In genomic region chr2:134919360-134920210, GRCh38 we compare ENCODE assay signal across 8 cellular contexts.
DNase-seq lines count a peak whose midpoint lies in the region; ATAC-seq and TF ChIP-seq lines count a peak whose summit lies in the region.

No MANE protein-coding gene starts in this region.

- peaks cover 59% of the 10 kb centered on the region for H3K79me2 ChIP-seq in DND-41 (ENCODE audit: insufficient read depth, low read length)

- H3K4me3 ChIP-seq in DND-41 (ENCODE audit: low read depth in 1 of 2, low read length in 2 of 2), result peak overlapping the region; percentile 74 to 87

- H3K9me3 ChIP-seq in DND-41 (ENCODE audit: insufficient read depth, low read length, severe bottlenecking), result no peaks in the 10 kb centered on the region

- DNase-seq in DND-41 (peak; percentile 54), brain pericyte (ENCODE audit: low read depth, low spot score) (peak; percentile 5), kidney glomerular epithelial cell (lab: John Stamatoyannopoulos, UW) (peak; percentile 37)
- peak; percentile 27 for DNase-seq in stimulated activated CD4-positive, alpha-beta T cell treated with anti-CD3 and anti-CD28 coated beads, Interleukin-2, amount 100 ng/mL, for 4 hours (ENCODE audit: low read depth)

- no peak for TF ChIP-seq CTCF in DND-41 (IDR thresholded peaks at IDR 0.05; ENCODE audit: borderline replicate concordance, extremely low read depth, low read length, poor library complexity, severe bottlenecking)

- peak overlapping the region; percentile 95 for H3K27ac ChIP-seq in DND-41 (ENCODE audit: low read length)

- H3K9ac ChIP-seq in DND-41 (ENCODE audit: low read depth, low read length), result peak overlapping the region; percentile 94

- ATAC-seq in DND-41 (ENCODE audit: insufficient read depth, low read depth), result no peak
- peak; percentile 2 for ATAC-seq in HG03196 (IDR thresholded peaks at IDR 0.05; ENCODE audit: unreplicated experiment)
- peak; percentile 12 for ATAC-seq in SK-N-SH treated with all-trans-retinoic acid at 6 μM for 48 hours
- no peak for ATAC-seq in HG03460 (IDR thresholded peaks at IDR 0.05; ENCODE audit: unreplicated experiment)
- ATAC-seq in GM18873 (IDR thresholded peaks at IDR 0.05; ENCODE audit: low FRiP score, unreplicated experiment), result no peak

- H3K4me2 ChIP-seq in DND-41 (ENCODE audit: insufficient read depth, low read length), result peak overlapping the region; percentile 75

- H3K4me1 ChIP-seq in DND-41 (ENCODE audit: insufficient read depth, low read length), result peaks cover 52% of the 10 kb centered on the region

- peaks cover 28% of the 10 kb centered on the region for H3K36me3 ChIP-seq in DND-41 (ENCODE audit: insufficient read depth, low read length)

- no peaks in the 10 kb centered on the region for H3K27me3 ChIP-seq in DND-41 (ENCODE audit: insufficient read depth, low read length, poor library complexity)

- H2AFZ ChIP-seq in DND-41 (ENCODE audit: low read depth, low read length), result peak overlapping the region; percentile 93

- peaks cover 43% of the 10 kb centered on the region for H4K20me1 ChIP-seq in DND-41 (ENCODE audit: insufficient read depth, low read length)

TF ChIP-seq in SK-N-SH treated with all-trans-retinoic acid at 6 μM for 48 hours, 23 proteins besides CTCF, POLR2A, EP300 and RAD21:
- TF ChIP-seq CSDC2 (CRISPR knock-in tag; IDR thresholded peaks at IDR 0.05) (no peak), GLIS3 (CRISPR knock-in tag; IDR thresholded peaks at IDR 0.05) (no peak), TSHZ2 (CRISPR knock-in tag; IDR thresholded peaks at IDR 0.05) (no peak), ZFP3 (CRISPR knock-in tag; IDR thresholded peaks at IDR 0.05) (no peak), ZFP30 (CRISPR knock-in tag; IDR thresholded peaks at IDR 0.05) (no peak), ZNF565 (CRISPR knock-in tag; conservative IDR thresholded peaks at IDR 0.05; ENCODE audit: low read depth) (no peak), ZNF8 (CRISPR knock-in tag; IDR thresholded peaks at IDR 0.05) (no peak)

Comparison
In these comparisons a context has a peak if more than half of its experiments do, and no peak if none do; other contexts are left out.
1. ATAC-seq: peak in HG03196 (single experiment) and SK-N-SH treated with all-trans-retinoic acid at 6 μM for 48 hours (single experiment); none in DND-41 (single experiment), HG03460 (single experiment) and GM18873 (single experiment).
2. Peak in every context shown above with its lines, with median percentiles within 50 percentile points of each other: DNase-seq.